30 cellular contexts compared by ENCODE assay signal in the genomic region with DNA sequence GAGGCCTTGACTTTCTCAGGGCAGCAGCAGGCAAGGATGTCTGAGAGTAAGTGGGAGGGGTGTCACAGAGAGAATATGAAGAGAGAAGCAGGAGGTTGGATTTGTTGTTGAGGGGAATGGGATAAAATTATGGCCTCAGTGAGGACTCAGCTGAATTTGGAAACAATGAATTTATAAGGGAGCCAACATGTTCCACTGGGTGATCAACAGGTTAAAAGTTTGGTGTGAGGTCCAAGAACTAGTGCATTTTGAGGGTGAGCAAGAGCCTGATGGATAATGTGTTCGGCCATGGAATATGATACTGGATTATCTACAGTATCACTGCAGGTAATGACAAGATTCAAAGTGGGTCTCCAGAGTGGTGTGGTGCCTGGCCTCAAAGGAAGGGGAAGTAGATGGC. TPM values are rescaled to one million over a fixed set of nuclear protein-coding genes. Genes with fewer than 3 reads are reported as not detected.
DNase-seq lines count a peak whose midpoint lies in the region; ATAC-seq and TF ChIP-seq lines count a peak whose summit lies in the region.
"Had no signal": no experiment of that assay in that cellular context is flagged by ENCODE, and none has a peak within 500 bp of the region (broad histone marks: within the 10 kb centered on the region; RNA-seq: fewer than 3 reads in every experiment).

No MANE protein-coding gene starts in this region.

- H3K9me3 ChIP-seq in HEK293 (ENCODE audit: control insufficient read depth, insufficient read depth, low read depth, low read length) (no peaks in the 10 kb centered on the region), esophagus muscularis mucosa (no peaks in the 10 kb centered on the region), skeletal muscle tissue (ENCODE audit: control insufficient read depth in 3 of 3, low read length in 3 of 3) (no peaks in the 10 kb centered on the region)
- no peaks in the 10 kb centered on the region for H3K9me3 ChIP-seq in effector memory CD4-positive, alpha-beta T cell (ENCODE audit: control insufficient read depth, low read length)
- H3K9me3 ChIP-seq: HAP-1 had no signal

- ATAC-seq in HG02623 (IDR thresholded peaks at IDR 0.05; ENCODE audit: unreplicated experiment), result no peak
- ATAC-seq: CD8-positive, alpha-beta T cell; GM12878 had no signal

- POLR2A ChIA-PET in HEK293 (lab: Yijun Ruan, JAX), result no interaction called here

- no peaks in the 10 kb centered on the region for H3K27me3 ChIP-seq in esophagus muscularis mucosa
- H3K27me3 ChIP-seq in skeletal muscle tissue (ENCODE audit: control insufficient read depth in 3 of 3, insufficient read depth in 3 of 3, low read length in 3 of 3), result no peaks in the 10 kb centered on the region
- no peaks in the 10 kb centered on the region for H3K27me3 ChIP-seq in effector memory CD4-positive, alpha-beta T cell (replicated peaks; ENCODE audit: control insufficient read depth, insufficient read depth, low read length, poor library complexity, severe bottlenecking)

- TF ChIP-seq POLR2A in esophagus muscularis mucosa (IDR thresholded peaks at IDR 0.05; ENCODE audit: low read depth), result no peak

- CTCF ChIA-PET in HEK293 (lab: Yijun Ruan, JAX), result no interaction called here

- peak overlapping the region; percentile 27; the same call in 1 of the 2 replicates for H3K27ac ChIP-seq in C4-2B
- H3K27ac ChIP-seq in HEK293 (ENCODE audit: extremely low read depth, low read depth, low read length), result no peak overlapping the region
- H3K27ac ChIP-seq in esophagus muscularis mucosa (replicated peaks in 1 of 4), result no peak overlapping the region
- peak overlapping the region; percentile 82 for H3K27ac ChIP-seq in skeletal muscle tissue (ENCODE audit: low read depth, low read length)
- no peak overlapping the region for H3K27ac ChIP-seq in effector memory CD4-positive, alpha-beta T cell (ENCODE audit: insufficient read depth, low read length, poor library complexity, severe bottlenecking)
- H3K27ac ChIP-seq: HL-60, KMS-11 had no signal

- TF ChIP-seq CTCF in C4-2B (conservative IDR thresholded peaks at IDR 0.05), result no peak
- no peak for TF ChIP-seq CTCF in HEK293 (tag by site-specific recombination; IDR thresholded peaks at IDR 0.05)
- no peak for TF ChIP-seq CTCF in esophagus muscularis mucosa (IDR thresholded peaks at IDR 0.05)

- TF ChIP-seq EP300 in esophagus muscularis mucosa (IDR thresholded peaks at IDR 0.05), result no peak

- H3K36me3 ChIP-seq in HEK293 (ENCODE audit: control insufficient read depth in 2 of 2, insufficient read depth in 1 of 2, low read length in 2 of 2) (no peaks in the 10 kb centered on the region), esophagus muscularis mucosa (no peaks in the 10 kb centered on the region), skeletal muscle tissue (ENCODE audit: control insufficient read depth in 3 of 3, insufficient read depth in 3 of 3, low read length in 3 of 3) (no peaks in the 10 kb centered on the region)
- no peaks in the 10 kb centered on the region for H3K36me3 ChIP-seq in effector memory CD4-positive, alpha-beta T cell (ENCODE audit: control insufficient read depth, insufficient read depth, low read length)
- H3K36me3 ChIP-seq: HAP-1 had no signal

- WGBS in esophagus muscularis mucosa, result 67% methylated on average over 1 of the region's 1 CpG

- H3K4me3 ChIP-seq in HEK293 (ENCODE audit: low read depth, low read length) (no peak overlapping the region), esophagus muscularis mucosa (no peak overlapping the region), skeletal muscle tissue (ENCODE audit: low read length in 3 of 3) (no peak overlapping the region)
- no peak overlapping the region for H3K4me3 ChIP-seq in effector memory CD4-positive, alpha-beta T cell (ENCODE audit: insufficient read depth, low read depth, low read length, poor library complexity, severe bottlenecking)
- H3K4me3 ChIP-seq: GM12878, HAP-1 had no signal

- DNase-seq in esophagus muscularis mucosa (ENCODE audit: extremely low spot score) (peak; percentile 66), NCI-H2081 (lab: John Stamatoyannopoulos, UW) (no peak)
- no peak for DNase-seq in effector memory CD4-positive, alpha-beta T cell
- DNase-seq: C1 segment of cervical spinal cord; CD8-positive, alpha-beta T cell; DMS 273 treated with DMSO at 0.1 percent for 48 hours; DMS79; EL; GDM1; GOT3; MM.1S; NCI-H1048; NCI-H1417; NCI-H1694; NCI-H2029 treated with DMSO at 0.1 percent for 48 hours; NCI-H2171; NCI-H226; NCI-H510A treated with DMSO at 0.1 percent for 48 hours; NCI-H748 treated with DMSO at 0.1 percent for 48 hours; NK-92 treated with Interleukin-12 subunit alpha and Interleukin-12 subunit beta, amount 100 ng/mL, for 24 hours; RPMI8226; SHP77 treated with DMSO at 0.1 percent for 48 hours had no signal

- peaks cover 7% of the 10 kb centered on the region; the same call in 1 of the 2 replicates for H3K4me1 ChIP-seq in HEK293 (ENCODE audit: control insufficient read depth, insufficient read depth, low read length)
- peaks cover 41 to 71% (median 52%) of the 10 kb centered on the region in 4 donors for H3K4me1 ChIP-seq in esophagus muscularis mucosa
- H3K4me1 ChIP-seq in skeletal muscle tissue (ENCODE audit: control insufficient read depth in 3 of 3, insufficient read depth in 3 of 3, low read length in 3 of 3), result peaks cover 43 to 72% (median 56%) of the 10 kb centered on the region in 3 donors
- no peaks in the 10 kb centered on the region for H3K4me1 ChIP-seq in effector memory CD4-positive, alpha-beta T cell (ENCODE audit: control insufficient read depth, insufficient read depth, low read length, poor library complexity, severe bottlenecking)

- intact Hi-C loops in esophagus muscularis mucosa (cut with DNase I), result no loop called here

- H3K9ac ChIP-seq in skeletal muscle tissue (ENCODE audit: low read depth in 1 of 3, low read length in 3 of 3), result no peak overlapping the region
- H3K9ac ChIP-seq: KMS-11 had no signal

TF ChIP-seq in HEK293, 187 proteins besides CTCF, POLR2A, EP300 and RAD21:
- TF ChIP-seq SCRT2 (tag by site-specific recombination; IDR thresholded peaks at IDR 0.05), result peak; percentile 89
- peak; percentile 60; the same call in 1 of the 2 replicates for TF ChIP-seq SCRT1 (tag by site-specific recombination; IDR thresholded peaks at IDR 0.05; ENCODE audit: borderline replicate concordance)
- TF ChIP-seq, protein P1, sequence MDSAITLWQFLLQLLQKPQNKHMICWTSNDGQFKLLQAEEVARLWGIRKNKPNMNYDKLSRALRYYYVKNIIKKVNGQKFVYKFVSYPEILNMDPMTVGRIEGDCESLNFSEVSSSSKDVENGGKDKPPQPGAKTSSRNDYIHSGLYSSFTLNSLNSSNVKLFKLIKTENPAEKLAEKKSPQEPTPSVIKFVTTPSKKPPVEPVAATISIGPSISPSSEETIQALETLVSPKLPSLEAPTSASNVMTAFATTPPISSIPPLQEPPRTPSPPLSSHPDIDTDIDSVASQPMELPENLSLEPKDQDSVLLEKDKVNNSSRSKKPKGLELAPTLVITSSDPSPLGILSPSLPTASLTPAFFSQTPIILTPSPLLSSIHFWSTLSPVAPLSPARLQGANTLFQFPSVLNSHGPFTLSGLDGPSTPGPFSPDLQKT (IDR thresholded peaks at IDR 0.05; ENCODE audit: borderline replicate concordance, low read depth, low read length), result no peak
TF ChIP-seq in HEK293: peak in this region for 2.

RNA-seq across cellular contexts. Expression of a gene that starts 33.5 kb away (rescaled TPM):
- total RNA-seq in esophagus muscularis mucosa (100 to 1,000 TPM in 1 of 4 donors, 10 to 100 TPM in 3; 49.0 to 101 (median 72.1) TPM), skeletal muscle tissue (87.2 TPM)
- total RNA-seq: CD8-positive, alpha-beta T cell had no signal

Comparison
In these comparisons a context has a peak if more than half of its experiments do, and no peak if none do; other contexts are left out.
1. H3K27ac ChIP-seq: peak in C4-2B (single experiment) and skeletal muscle tissue (single experiment); none in HEK293 (single experiment), esophagus muscularis mucosa (0 of 4) and effector memory CD4-positive, alpha-beta T cell (single experiment).